Comparison of ENCODE assay signal across 8 cellular contexts in genomic region chr9:131395745-131396479, GRCh38. TPM values are rescaled to one million over a fixed set of nuclear protein-coding genes. Genes with fewer than 3 reads are reported as not detected.
DNase-seq lines count a peak whose midpoint lies in the region; ATAC-seq, FAIRE-seq and TF ChIP-seq lines count a peak whose summit lies in the region.

No MANE protein-coding gene starts in this region.

- POLR2A ChIA-PET in AG04449 (lab: Yijun Ruan, JAX) (interaction anchor here (1.0 to 1.2 kb wide), 3 partner anchors 10 to 217 kb away, joined by 3 read pairs; no protein-coding TSS in a partner anchor), MCF 10A (lab: Yijun Ruan, JAX) (interaction anchor here (0.8 to 5.5 kb wide), 10 partner anchors 11 to 271 kb away, joined by 3 to 53 read pairs (median 8); partner anchors contain the start of gene NUP214)

- no peak overlapping the region for H3K27ac ChIP-seq in HUES6 (ENCODE audit: low read depth, low read length)
- peak overlapping the region; percentile 29 to 89 for H3K27ac ChIP-seq in mucosa of rectum (ENCODE audit: low read depth in 2 of 2, low read length in 2 of 2)

- H3K36me3 Mint-ChIP-seq in MCF 10A (ENCODE audit: insufficient read depth, unreplicated experiment): peaks cover 10% of the 10 kb centered on the region

- TF ChIP-seq CTCF in AG04449 (IDR thresholded peaks at IDR 0.05; ENCODE audit: insufficient read depth, low read length, missing control alignments): no peak
- TF ChIP-seq CTCF in MCF 10A (IDR thresholded peaks at IDR 0.05; ENCODE audit: unreplicated experiment): no peak
- TF ChIP-seq CTCF in GM13976 (IDR thresholded peaks at IDR 0.05; ENCODE audit: borderline replicate concordance, control extremely low read depth, extremely low read depth, insufficient read depth, missing control alignments): no peak

- peaks cover 59% of the 10 kb centered on the region for H3K4me1 ChIP-seq in HUES6 (ENCODE audit: control insufficient read depth, insufficient read depth, low read length)
- peaks cover 28 to 33% of the 10 kb centered on the region in 2 donors for H3K4me1 ChIP-seq in mucosa of rectum (ENCODE audit: control insufficient read depth in 2 of 2, insufficient read depth in 2 of 2, low read length in 2 of 2)

- intact Hi-C loops in MCF 10A (cut with micrococcal nuclease): loop anchor here (2.0 kb wide), 1 partner anchor 27 kb away; no protein-coding TSS in a partner anchor

- H3K9ac ChIP-seq in HUES6 (ENCODE audit: low read length) (peak overlapping the region; percentile 88), mucosa of rectum (ENCODE audit: low read depth in 1 of 2, low read length in 2 of 2) (peak overlapping the region; percentile 60 to 69)

- H3K27me3 Mint-ChIP-seq in MCF 10A (ENCODE audit: insufficient read depth, unreplicated experiment): no peaks in the 10 kb centered on the region

- TF ChIP-seq POLR2A in H54 (IDR thresholded peaks at IDR 0.05; ENCODE audit: low read depth, low read length): no peak

- H3K9me3 Mint-ChIP-seq in MCF 10A (ENCODE audit: unreplicated experiment): no peaks in the 10 kb centered on the region

- DNase-seq in AG04449 (ENCODE audit: low read depth, low spot score): no peak
- DNase-seq in MCF 10A (ENCODE audit: unreplicated experiment): peak; percentile 56
- no peak for DNase-seq in activated CD4-positive, alpha-beta T cell treated with anti-CD3 and anti-CD28 coated beads for 48 hours
- no peak for DNase-seq in H54 (ENCODE audit: insufficient read length, low spot score)
- no peak for DNase-seq in GM13976 (ENCODE audit: low spot score)

- peak overlapping the region; percentile 71 for H3K4me3 ChIP-seq in AG04449 (ENCODE audit: low read depth, low read length)
- peak overlapping the region; percentile 81 for H3K4me3 ChIP-seq in HUES6 (ENCODE audit: low read depth, low read length)
- H3K4me3 ChIP-seq in mucosa of rectum (ENCODE audit: low read length in 2 of 2): peak overlapping the region; percentile 47 to 71

- peaks cover 48% of the 10 kb centered on the region for H3K4me1 Mint-ChIP-seq in MCF 10A (ENCODE audit: insufficient read depth, unreplicated experiment)

- H3K4me3 Mint-ChIP-seq in MCF 10A (ENCODE audit: unreplicated experiment): peak overlapping the region; percentile 79

- in situ Hi-C loops in GM13976 (cut with MboI; ENCODE audit: low sequenced_read_pairs, unreplicated experiment): no loop called here

- H3K9me3 ChIP-seq in HUES6 (ENCODE audit: control insufficient read depth, insufficient read depth, low read depth, low read length) (no peaks in the 10 kb centered on the region), mucosa of rectum (ENCODE audit: control insufficient read depth in 2 of 2, low read length in 2 of 2) (no peaks in the 10 kb centered on the region)

- no TSS peak for BruUV-seq in MCF 10A (replicated peaks; lab: Mats Ljungman, UMichigan)

- CTCF ChIA-PET in AG04449 (lab: Yijun Ruan, JAX) (interaction anchor here (1.1 to 1.6 kb wide), 4 partner anchors 8 to 37 kb away, joined by 3 to 4 read pairs (median 3); no protein-coding TSS in a partner anchor), MCF 10A (lab: Yijun Ruan, JAX) (interaction anchor here (0.7 to 1.4 kb wide), 4 partner anchors 13 to 343 kb away, joined by 3 to 4 read pairs (median 4); no protein-coding TSS in a partner anchor)

- H3K36me3 ChIP-seq in HUES6 (ENCODE audit: control insufficient read depth, insufficient read depth, low read length): peaks cover 6% of the 10 kb centered on the region; the same call in 1 of the 2 replicates
- H3K36me3 ChIP-seq in mucosa of rectum (ENCODE audit: control insufficient read depth in 2 of 2, insufficient read depth in 2 of 2, low read length in 2 of 2): no peaks in the 10 kb centered on the region

- H3K27me3 ChIP-seq in HUES6 (ENCODE audit: control insufficient read depth, insufficient read depth, low read length) (no peaks in the 10 kb centered on the region), mucosa of rectum (ENCODE audit: control insufficient read depth in 2 of 2, insufficient read depth in 2 of 2, low read length in 2 of 2) (no peaks in the 10 kb centered on the region)

- ATAC-seq in GM21737 (IDR thresholded peaks at IDR 0.05; ENCODE audit: unreplicated experiment): no peak

- FAIRE-seq in H54 (lab: Jason Lieb, UNC): no peak

- peak overlapping the region; percentile 83 for H3K27ac Mint-ChIP-seq in MCF 10A (ENCODE audit: low read depth, unreplicated experiment)

RNA-seq across cellular contexts. Expression of gene PRRC2B, which starts 2.0 kb away (rescaled TPM):
- 173 and 186 TPM in 2 replicates for total RNA-seq in MCF 10A (2022)
